In the genomic region with DNA sequence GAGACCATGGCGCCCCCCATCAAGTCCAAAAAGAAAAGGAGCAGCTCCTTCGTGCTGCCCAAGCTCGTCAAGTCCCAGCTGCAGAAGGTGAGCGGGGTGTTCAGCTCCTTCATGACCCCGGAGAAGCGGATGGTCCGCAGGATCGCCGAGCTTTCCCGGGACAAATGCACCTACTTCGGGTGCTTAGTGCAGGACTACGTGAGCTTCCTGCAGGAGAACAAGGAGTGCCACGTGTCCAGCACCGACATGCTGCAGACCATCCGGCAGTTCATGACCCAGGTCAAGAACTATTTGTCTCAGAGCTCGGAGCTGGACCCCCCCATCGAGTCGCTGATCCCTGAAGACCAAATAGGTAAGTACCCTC, we compare ENCODE assay signal across 9 cellular contexts. TPM values are rescaled to one million over a fixed set of nuclear protein-coding genes. Genes with fewer than 3 reads are reported as not detected.
DNase-seq lines count a peak whose midpoint lies in the region; ATAC-seq and TF ChIP-seq lines count a peak whose summit lies in the region.
"Had no signal": no experiment of that assay in that cellular context is flagged by ENCODE, and none has a peak within 500 bp of the region (broad histone marks: within the 10 kb centered on the region; RNA-seq: fewer than 3 reads in every experiment).

No MANE protein-coding gene starts in this region.

- H3K9me3 Mint-ChIP-seq in activated naive CD4-positive, alpha-beta T cell treated with anti-CD3 and anti-CD28 coated beads, Interleukin-2, amount 50 U/mL, for 72 hours: no peaks in the 10 kb centered on the region

- H3K27ac ChIP-seq in dorsolateral prefrontal cortex (peak overlapping the region; percentile 34 to 98 (median 95)), uterus (peak overlapping the region; percentile 87 to 96)

- no peaks in the 10 kb centered on the region for H3K27me3 ChIP-seq in dorsolateral prefrontal cortex
- no peaks in the 10 kb centered on the region for H3K27me3 ChIP-seq in uterus

- no peak overlapping the region for H3K27ac Mint-ChIP-seq in activated naive CD4-positive, alpha-beta T cell treated with anti-CD3 and anti-CD28 coated beads, Interleukin-2, amount 50 U/mL, for 72 hours

- no peaks in the 10 kb centered on the region for H3K36me3 ChIP-seq in mucosa of descending colon (ENCODE audit: low read depth)
- no peaks in the 10 kb centered on the region for H3K36me3 ChIP-seq in uterus

- H3K36me3 Mint-ChIP-seq in activated naive CD4-positive, alpha-beta T cell treated with anti-CD3 and anti-CD28 coated beads, Interleukin-2, amount 50 U/mL, for 72 hours: no peaks in the 10 kb centered on the region

- H3K9me3 ChIP-seq in mucosa of descending colon (no peaks in the 10 kb centered on the region), uterus (no peaks in the 10 kb centered on the region)

- peak overlapping the region; percentile 39 to 87 (median 69) for H3K4me3 ChIP-seq in dorsolateral prefrontal cortex
- H3K4me3 ChIP-seq in mucosa of descending colon: peak overlapping the region; percentile 9
- H3K4me3 ChIP-seq in uterus: peak overlapping the region; percentile 51 to 62

- intact Hi-C loops in dorsolateral prefrontal cortex (cut with DNase I) (loop anchor here (2.0 to 5.0 kb wide), 3 partner anchors 87 to 188 kb away; no protein-coding TSS in a partner anchor), mucosa of descending colon (cut with DNase I, micrococcal nuclease) (no loop called here), uterus (cut with DNase I; ENCODE audit: low total_unique reads) (no loop called here)

- ATAC-seq in mucosa of descending colon: no peak
- no peak for ATAC-seq in activated naive CD4-positive, alpha-beta T cell treated with anti-CD3 and anti-CD28 coated beads, Interleukin-2, amount 50 U/mL, for 72 hours
- ATAC-seq in GM18868 (IDR thresholded peaks at IDR 0.05; ENCODE audit: unreplicated experiment): no peak

- TF ChIP-seq CTCF in dorsolateral prefrontal cortex (IDR thresholded peaks at IDR 0.05 in 54 of 56, conservative IDR thresholded peaks at IDR 0.05 in 2 of 56; ENCODE audit: low read depth in 1 of 56, partially characterized antibody in 56 of 56): peak in 1 of 56 donors; percentile 3
- no peak for TF ChIP-seq CTCF in mucosa of descending colon (IDR thresholded peaks at IDR 0.05)
- TF ChIP-seq CTCF in uterus (IDR thresholded peaks at IDR 0.05): no peak

- H3K4me1 ChIP-seq in mucosa of descending colon (ENCODE audit: low read depth): peaks cover 4% of the 10 kb centered on the region
- H3K4me1 ChIP-seq in uterus: peaks cover 5 to 7% of the 10 kb centered on the region in 2 donors

- TF ChIP-seq POLR2A in uterus (IDR thresholded peaks at IDR 0.05): no peak

- DNase-seq in NCI-H524 (lab: John Stamatoyannopoulos, UW) (peak; percentile 52 to 60), NCI-H524 treated with DMSO at 0.1 percent for 48 hours (lab: John Stamatoyannopoulos, UW) (no peak), dorsolateral prefrontal cortex (peak in 1 of 10 donors; percentile 21), mucosa of descending colon (peak in 1 of 3 donors; percentile 52), uterus (no peak), cerebellar nuclear complex (lab: John Stamatoyannopoulos, UW) (no peak)
- no peak for DNase-seq in activated naive CD4-positive, alpha-beta T cell treated with anti-CD3 and anti-CD28 coated beads, Interleukin-2, amount 50 U/mL, for 72 hours (ENCODE audit: low spot score in 2 of 2)
- DNase-seq: stimulated activated naive CD4-positive, alpha-beta T cell treated with Interleukin-2 at 50 U/mL for 16 hours had no signal

RNA-seq across cellular contexts. Expression of gene NAA20, which starts 41.7 kb away (rescaled TPM):
- total RNA-seq in dorsolateral prefrontal cortex: 10 to 100 TPM; 28.1 to 68.2 (median 47.8) TPM
- total RNA-seq in mucosa of descending colon: 10 to 100 TPM; 38.7 to 46.6 (median 42.3) TPM
- total RNA-seq in uterus: 10 to 100 TPM; 24.7 to 55.7 (median 35.2) TPM
- total RNA-seq in activated naive CD4-positive, alpha-beta T cell treated with anti-CD3 and anti-CD28 coated beads, Interleukin-2, amount 50 U/mL, for 72 hours: 10 to 100 TPM; 50.5 to 67.5 TPM

Comparison
In these comparisons a context has a peak if more than half of its experiments do, and no peak if none do; other contexts are left out.
1. DNase-seq: peak in NCI-H524 (2 of 2); none in NCI-H524 treated with DMSO at 0.1 percent for 48 hours (single experiment), uterus (0 of 2), cerebellar nuclear complex (0 of 2) and activated naive CD4-positive, alpha-beta T cell treated with anti-CD3 and anti-CD28 coated beads, Interleukin-2, amount 50 U/mL, for 72 hours (0 of 2).
2. H3K4me3 ChIP-seq: peak in every context shown above with its lines; median percentile 69 in dorsolateral prefrontal cortex; 56 in uterus; 9 in mucosa of descending colon.
3. intact Hi-C loops: an anchor here in dorsolateral prefrontal cortex (2.0 to 5.0 kb wide); none called in mucosa of descending colon and uterus.